ENCODE assay signal across 8 cellular contexts in the genomic region with DNA sequence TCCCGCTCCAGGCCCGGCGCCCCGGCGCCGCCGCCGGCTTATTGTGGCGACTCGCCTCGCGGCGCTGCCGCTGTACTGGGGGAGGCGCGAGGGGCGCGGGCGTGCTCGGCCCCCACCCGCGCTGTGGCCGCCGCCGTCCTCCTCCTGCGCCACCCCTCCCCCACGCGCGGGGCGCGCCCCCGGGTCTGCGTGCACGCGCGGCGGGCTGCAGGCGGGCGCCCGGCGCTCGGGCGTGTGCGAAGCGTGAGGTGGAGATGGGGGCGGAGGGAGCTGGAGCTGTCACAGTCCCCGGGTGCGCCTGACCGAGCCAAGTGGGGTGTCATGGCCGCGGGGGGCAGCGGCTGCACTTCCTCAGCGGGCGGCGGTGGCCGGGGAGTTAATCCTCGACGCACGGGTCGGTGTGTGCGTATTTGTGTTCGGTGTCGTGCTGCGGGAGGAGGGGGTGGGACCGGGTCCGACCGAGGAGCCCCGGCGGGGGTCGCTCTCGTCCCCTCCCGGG. TPM values are rescaled to one million over a fixed set of nuclear protein-coding genes. Genes with fewer than 3 reads are reported as not detected.
DNase-seq lines count a peak whose midpoint lies in the region; ATAC-seq and TF ChIP-seq lines count a peak whose summit lies in the region.

No MANE protein-coding gene starts in this region.

- H3K27me3 Mint-ChIP-seq in activated naive CD4-positive, alpha-beta T cell treated with anti-CD3 and anti-CD28 coated beads, Interleukin-2, amount 10 ng/mL, durations not matched to agents 7 days and 5 days, result peaks cover 4% of the 10 kb centered on the region

- H3K4me1 Mint-ChIP-seq in activated naive CD4-positive, alpha-beta T cell treated with anti-CD3 and anti-CD28 coated beads, Interleukin-2, amount 10 ng/mL, durations not matched to agents 7 days and 5 days, result peaks cover 49% of the 10 kb centered on the region

- WGBS in suprapubic skin, result no CpG with 5 or more reads among the region's 72 CpGs

- TF ChIP-seq EP300 in suprapubic skin (IDR thresholded peaks at IDR 0.05), result no peak

- peaks cover 32% of the 10 kb centered on the region for H4K20me1 ChIP-seq in DND-41 (ENCODE audit: insufficient read depth, low read length)

- no peaks in the 10 kb centered on the region for H3K9me3 Mint-ChIP-seq in activated naive CD4-positive, alpha-beta T cell treated with anti-CD3 and anti-CD28 coated beads, Interleukin-2, amount 10 ng/mL, durations not matched to agents 7 days and 5 days

- TF ChIP-seq CTCF in DND-41 (IDR thresholded peaks at IDR 0.05; ENCODE audit: borderline replicate concordance, extremely low read depth, low read length, poor library complexity, severe bottlenecking) (no peak), omental fat pad (IDR thresholded peaks at IDR 0.05) (no peak), suprapubic skin (IDR thresholded peaks at IDR 0.05) (no peak)

- CTCF ChIA-PET in activated naive CD4-positive, alpha-beta T cell treated with anti-CD3 and anti-CD28 coated beads, Interleukin-2, amount 10 ng/mL, durations not matched to agents 7 days and 5 days (lab: Charles Lee), result no interaction called here

- H3K4me3 ChIP-seq in DND-41 (ENCODE audit: low read depth in 1 of 2, low read length in 2 of 2) (peak overlapping the region; percentile 71 to 73; a peak in 3 of 4 replicates), suprapubic skin (peak overlapping the region; percentile 93)

- peak overlapping the region; percentile 97 for H3K4me2 ChIP-seq in DND-41 (ENCODE audit: insufficient read depth, low read length)

- peaks cover 3% of the 10 kb centered on the region for H3K36me3 Mint-ChIP-seq in activated naive CD4-positive, alpha-beta T cell treated with anti-CD3 and anti-CD28 coated beads, Interleukin-2, amount 10 ng/mL, durations not matched to agents 7 days and 5 days

- H3K4me3 Mint-ChIP-seq in activated naive CD4-positive, alpha-beta T cell treated with anti-CD3 and anti-CD28 coated beads, Interleukin-2, amount 10 ng/mL, durations not matched to agents 7 days and 5 days, result peak overlapping the region; percentile 84

- H3K27ac ChIP-seq in DND-41 (ENCODE audit: low read length) (peak overlapping the region; percentile 52), suprapubic skin (peak overlapping the region; percentile 94)

- H3K9me3 ChIP-seq in DND-41 (ENCODE audit: insufficient read depth, low read length, severe bottlenecking) (no peaks in the 10 kb centered on the region), suprapubic skin (no peaks in the 10 kb centered on the region)

- H3K4me1 ChIP-seq in DND-41 (ENCODE audit: insufficient read depth, low read length) (peaks cover 42% of the 10 kb centered on the region), suprapubic skin (peaks cover 33% of the 10 kb centered on the region)

- no peaks in the 10 kb centered on the region for H3K27me3 ChIP-seq in DND-41 (ENCODE audit: insufficient read depth, low read length, poor library complexity)
- no peaks in the 10 kb centered on the region for H3K27me3 ChIP-seq in suprapubic skin

- peak overlapping the region; percentile 67 for H2AFZ ChIP-seq in DND-41 (ENCODE audit: low read depth, low read length)

- H3K27ac Mint-ChIP-seq in activated naive CD4-positive, alpha-beta T cell treated with anti-CD3 and anti-CD28 coated beads, Interleukin-2, amount 10 ng/mL, durations not matched to agents 7 days and 5 days, result peak overlapping the region; percentile 85

- peak in 1 of 2 donors; percentile 44 for TF ChIP-seq POLR2A in suprapubic skin (IDR thresholded peaks at IDR 0.05)

- peak; percentile 84 for DNase-seq in DND-41
- DNase-seq in HuH-7 (ENCODE audit: low spot score), result peak; percentile 80
- DNase-seq in SK-MEL-5 (ENCODE audit: low read depth, low spot score), result peak; percentile 50
- DNase-seq in activated naive CD4-positive, alpha-beta T cell treated with anti-CD3 and anti-CD28 coated beads, Interleukin-2, amount 10 ng/mL, durations not matched to agents 7 days and 5 days, result peak; percentile 89
- peak; percentile 86 for DNase-seq in glomerular visceral epithelial cell (ENCODE audit: extremely low spot score)
- DNase-seq in omental fat pad (ENCODE audit: low spot score), result peak; percentile 73
- peak; percentile 85 to 91 for DNase-seq in suprapubic skin (ENCODE audit: low spot score in 2 of 2)

- ATAC-seq in DND-41 (ENCODE audit: insufficient read depth, low read depth) (peak; percentile 71), GM21515 (IDR thresholded peaks at IDR 0.05; ENCODE audit: unreplicated experiment) (peak; percentile 63), omental fat pad (ENCODE audit: low FRiP score) (peak; percentile 73)

- H3K79me2 ChIP-seq in DND-41 (ENCODE audit: insufficient read depth, low read length), result peaks cover 53% of the 10 kb centered on the region

- in situ Hi-C loops in SK-MEL-5 (cut with HindIII; ENCODE audit: low pct_unique_long_range_greater_than_20kb, low sequenced_read_pairs), result no loop called here

- H3K36me3 ChIP-seq in DND-41 (ENCODE audit: insufficient read depth, low read length) (peaks cover 10% of the 10 kb centered on the region), suprapubic skin (no peaks in the 10 kb centered on the region)

- H3K9ac ChIP-seq in DND-41 (ENCODE audit: low read depth, low read length), result peak overlapping the region; percentile 83

RNA-seq across cellular contexts. Expression of a gene that starts 0.7 kb away (rescaled TPM):
- 9.5 and 11.0 TPM in 2 replicates for total RNA-seq in SK-MEL-5 (2014; rRNA removed; shearing (Covaris generic))
- 4.1 and 5.8 TPM in 2 replicates for polyA plus RNA-seq in SK-MEL-5 (2015; cell fraction: cytosol; rRNA removed)
- 8.2 and 10.7 TPM in 2 replicates for polyA plus RNA-seq in SK-MEL-5 (2015; cell fraction: nucleus; rRNA removed)
- total RNA-seq in omental fat pad (10 to 100 TPM; 19.1 to 82.0 (median 24.7) TPM), suprapubic skin (10 to 100 TPM; 13.0 to 36.8 (median 17.1) TPM)

Comparison
In these comparisons a context has a peak if more than half of its experiments do, and no peak if none do; other contexts are left out.
1. Peak in every context shown above with its lines: DNase-seq, ATAC-seq, H3K4me3 ChIP-seq and H3K27ac ChIP-seq.